In the genomic region with DNA sequence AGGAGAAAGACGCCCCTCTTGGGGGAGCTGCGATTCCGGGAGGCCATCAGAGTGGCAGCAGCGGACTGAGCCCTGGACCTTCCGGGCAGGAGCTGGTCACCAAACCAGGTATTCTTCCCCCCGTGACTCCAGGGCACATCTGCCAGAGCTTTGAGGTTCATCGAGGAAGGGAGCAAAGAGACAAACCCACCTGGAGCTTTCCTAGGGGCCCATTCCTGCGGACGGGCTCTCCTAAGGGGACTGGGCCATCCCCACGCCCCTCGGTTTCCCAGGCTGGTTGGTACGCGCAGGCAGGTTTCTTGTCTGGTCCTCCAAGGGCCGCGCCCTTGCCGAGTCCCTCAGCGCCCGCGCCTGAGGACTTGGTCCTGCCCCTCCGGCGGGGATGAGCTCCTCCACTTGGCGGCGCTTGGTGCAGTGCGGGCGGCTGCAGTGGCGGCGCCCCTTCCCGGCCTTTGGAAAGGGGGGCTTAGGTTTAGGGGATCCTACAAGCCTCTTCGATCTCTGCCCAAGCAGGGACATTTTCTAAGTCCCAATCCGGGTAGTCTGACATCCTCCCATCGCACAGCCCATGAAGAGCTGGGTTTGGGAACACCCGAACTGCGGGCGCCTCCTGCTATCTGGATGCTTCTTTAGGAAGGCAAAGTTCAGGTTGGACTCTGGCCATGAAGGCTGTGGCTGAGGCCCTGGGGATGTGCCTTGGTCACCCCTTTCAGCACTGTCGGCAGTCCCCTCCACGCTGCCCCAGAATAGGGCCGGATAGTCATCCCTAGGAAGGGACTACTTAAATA, we compare ENCODE assay signal across 7 cellular contexts. TPM values are rescaled to one million over a fixed set of nuclear protein-coding genes. Genes with fewer than 3 reads are reported as not detected.
DNase-seq lines count a peak whose midpoint lies in the region; ATAC-seq and TF ChIP-seq lines count a peak whose summit lies in the region.

No MANE protein-coding gene starts in this region.

- no peaks in the 10 kb centered on the region for H3K9me3 ChIP-seq in naive thymus-derived CD4-positive, alpha-beta T cell (ENCODE audit: control insufficient read depth in 2 of 3, low read length in 3 of 3)
- H3K9me3 ChIP-seq in vagina: no peaks in the 10 kb centered on the region

- peaks cover 18% of the 10 kb centered on the region in 2 donors for H3K4me1 ChIP-seq in naive thymus-derived CD4-positive, alpha-beta T cell (ENCODE audit: control insufficient read depth in 2 of 2, insufficient read depth in 2 of 2, low read length in 2 of 2)
- peaks cover 38% of the 10 kb centered on the region for H3K4me1 ChIP-seq in vagina

- H3K27me3 ChIP-seq in naive thymus-derived CD4-positive, alpha-beta T cell (ENCODE audit: control insufficient read depth in 2 of 2, insufficient read depth in 2 of 2, low read length in 2 of 2): no peaks in the 10 kb centered on the region
- H3K27me3 ChIP-seq in vagina: no peaks in the 10 kb centered on the region

- H3K4me1 Mint-ChIP-seq in activated CD8-positive, alpha-beta memory T cell treated with anti-CD3 and anti-CD28 coated beads, Interleukin-2, amount 10 ng/mL, durations not matched to agents 7 days and 5 days: peaks cover 34% of the 10 kb centered on the region
- H3K4me1 Mint-ChIP-seq in naive thymus-derived CD4-positive, alpha-beta T cell: peaks cover 20 to 32% (median 30%) of the 10 kb centered on the region in 7 donors

- no peak overlapping the region for H3K27ac ChIP-seq in naive thymus-derived CD4-positive, alpha-beta T cell (ENCODE audit: low read depth, low read length)
- H3K27ac ChIP-seq in vagina: peak overlapping the region; percentile 94

- peak overlapping the region; percentile 61 for H3K4me3 Mint-ChIP-seq in activated CD8-positive, alpha-beta memory T cell treated with anti-CD3 and anti-CD28 coated beads, Interleukin-2, amount 10 ng/mL, durations not matched to agents 7 days and 5 days
- H3K4me3 Mint-ChIP-seq in naive thymus-derived CD4-positive, alpha-beta T cell: peak overlapping the region; percentile 74 to 92 (median 80)

- no peaks in the 10 kb centered on the region for H3K9me3 Mint-ChIP-seq in activated CD8-positive, alpha-beta memory T cell treated with anti-CD3 and anti-CD28 coated beads, Interleukin-2, amount 10 ng/mL, durations not matched to agents 7 days and 5 days (ENCODE audit: low read depth)
- peaks cover 0 to 1% (median 0%) of the 10 kb centered on the region in 11 donors for H3K9me3 Mint-ChIP-seq in naive thymus-derived CD4-positive, alpha-beta T cell

- no peak for ATAC-seq in activated CD8-positive, alpha-beta memory T cell treated with anti-CD3 and anti-CD28 coated beads, Interleukin-2, amount 10 ng/mL, durations not matched to agents 7 days and 5 days
- peak; percentile 32 for ATAC-seq in naive thymus-derived CD4-positive, alpha-beta T cell

- peak overlapping the region; percentile 86 for H3K4me3 ChIP-seq in fibroblast of the aortic adventitia (ENCODE audit: low read depth, low read length)
- peak overlapping the region; percentile 62 for H3K4me3 ChIP-seq in naive thymus-derived CD4-positive, alpha-beta T cell (ENCODE audit: low read length)
- peak overlapping the region; percentile 75 to 85 for H3K4me3 ChIP-seq in vagina

- POLR2A ChIA-PET in naive thymus-derived CD4-positive, alpha-beta T cell (lab: Charles Lee): interaction anchor here (1.3 kb wide), 1 partner anchor 10 kb away, joined by 4 read pairs; no protein-coding TSS in a partner anchor

- no peak for TF ChIP-seq POLR2A in vagina (IDR thresholded peaks at IDR 0.05)

- peaks cover 0 to 5% (median 0%) of the 10 kb centered on the region in 3 experiments for H3K36me3 ChIP-seq in naive thymus-derived CD4-positive, alpha-beta T cell (ENCODE audit: control insufficient read depth in 2 of 3, insufficient read depth in 3 of 3, low read length in 3 of 3)
- peaks cover 0 to 6% of the 10 kb centered on the region in 2 donors for H3K36me3 ChIP-seq in vagina

- TF ChIP-seq CTCF in fibroblast of the aortic adventitia (IDR thresholded peaks at IDR 0.05; ENCODE audit: insufficient read depth, low read length) (peak; percentile 54), vagina (IDR thresholded peaks at IDR 0.05) (peak in 1 of 3 experiments; percentile 24)

- H3K36me3 Mint-ChIP-seq in activated CD8-positive, alpha-beta memory T cell treated with anti-CD3 and anti-CD28 coated beads, Interleukin-2, amount 10 ng/mL, durations not matched to agents 7 days and 5 days: peaks cover 3% of the 10 kb centered on the region
- peaks cover 0 to 13% (median 0%) of the 10 kb centered on the region in 5 donors for H3K36me3 Mint-ChIP-seq in naive thymus-derived CD4-positive, alpha-beta T cell

- no peak overlapping the region for H3K27ac Mint-ChIP-seq in activated CD8-positive, alpha-beta memory T cell treated with anti-CD3 and anti-CD28 coated beads, Interleukin-2, amount 10 ng/mL, durations not matched to agents 7 days and 5 days
- H3K27ac Mint-ChIP-seq in naive thymus-derived CD4-positive, alpha-beta T cell: peak overlapping the region in 2 of 9 donors; percentile 19 to 21

- CTCF ChIA-PET in activated CD8-positive, alpha-beta memory T cell treated with anti-CD3 and anti-CD28 coated beads, Interleukin-2, amount 10 ng/mL, durations not matched to agents 7 days and 5 days (lab: Charles Lee): interaction anchor here (0.8 to 3.1 kb wide), 5 partner anchors 13 to 159 kb away, joined by 3 to 16 read pairs (median 13); a partner anchor contains a TSS
- CTCF ChIA-PET in naive thymus-derived CD4-positive, alpha-beta T cell (lab: Charles Lee): interaction anchor here (2.7 kb wide), 1 partner anchor 71 kb away, joined by 11 read pairs; no protein-coding TSS in a partner anchor

- intact Hi-C loops in naive thymus-derived CD4-positive, alpha-beta T cell (cut with micrococcal nuclease): loop anchor here (1.0 to 10.0 kb wide), 3 partner anchors 47 to 94 kb away; a partner anchor contains a TSS
- intact Hi-C loops in vagina (cut with DNase I): loop anchor here (10.0 kb wide), 1 partner anchor 92 kb away; a partner anchor contains a TSS

- H3K27me3 Mint-ChIP-seq in activated CD8-positive, alpha-beta memory T cell treated with anti-CD3 and anti-CD28 coated beads, Interleukin-2, amount 10 ng/mL, durations not matched to agents 7 days and 5 days: peaks cover 56% of the 10 kb centered on the region
- H3K27me3 Mint-ChIP-seq in naive thymus-derived CD4-positive, alpha-beta T cell: peaks cover 0 to 45% (median 5%) of the 10 kb centered on the region in 5 donors

- DNase-seq in GDM1 (lab: John Stamatoyannopoulos, UW): peak; percentile 37
- DNase-seq in LHCN-M2 (ENCODE audit: low read depth): peak; percentile 65
- no peak for DNase-seq in activated CD8-positive, alpha-beta memory T cell treated with anti-CD3 and anti-CD28 coated beads, Interleukin-2, amount 10 ng/mL, durations not matched to agents 7 days and 5 days
- DNase-seq in fibroblast of the aortic adventitia (ENCODE audit: low read depth): peak; percentile 41
- DNase-seq in naive thymus-derived CD4-positive, alpha-beta T cell: peak in 5 of 9 donors; percentile 1 to 28 (median 6)
- no peak for DNase-seq in vagina (ENCODE audit: extremely low spot score in 2 of 2)
- DNase-seq in NK-92 treated with Interleukin-12 subunit alpha and Interleukin-12 subunit beta, amount 100 ng/mL, for 24 hours (lab: John Stamatoyannopoulos, UW): no peak

RNA-seq across cellular contexts. Expression of a gene that starts 0.5 kb away (rescaled TPM):
- 13.3 and 13.9 TPM in 2 replicates for total RNA-seq in LHCN-M2 (2014; rRNA removed)
- 10.0 TPM for polyA plus RNA-seq in LHCN-M2 (2012)
- 1 to 10 TPM in 1 of 2 experiments, under 1 TPM in 1; 0.52 to 1.2 TPM for total RNA-seq in activated CD8-positive, alpha-beta memory T cell treated with anti-CD3 and anti-CD28 coated beads, Interleukin-2, amount 10 ng/mL, durations not matched to agents 7 days and 5 days
- total RNA-seq in fibroblast of the aortic adventitia (ENCODE audit: low replicate concordance): 3.6 and 5.0 TPM in 2 replicates
- total RNA-seq in naive thymus-derived CD4-positive, alpha-beta T cell: 1 to 10 TPM in 1 of 5 experiments, under 1 TPM in 3, not detected in 1; 0.62 to 2.1 (median 0.85) TPM
- polyA plus RNA-seq in naive thymus-derived CD4-positive, alpha-beta T cell: under 1 TPM; 0.27 to 0.44 TPM
- total RNA-seq in vagina: 7.6 TPM

RNA-seq across cellular contexts. Expression of a gene that starts 55.6 kb away (rescaled TPM):
- total RNA-seq in LHCN-M2 (2014; rRNA removed): 0.11 and 0.19 TPM in 2 replicates
- 0.17 TPM for polyA plus RNA-seq in LHCN-M2 (2012)
- under 1 TPM in 1 of 2 experiments, not detected in 1; 0.18 TPM for total RNA-seq in activated CD8-positive, alpha-beta memory T cell treated with anti-CD3 and anti-CD28 coated beads, Interleukin-2, amount 10 ng/mL, durations not matched to agents 7 days and 5 days
- total RNA-seq in fibroblast of the aortic adventitia (ENCODE audit: low replicate concordance): 0.18 TPM in 1 of 2 replicates, not detected in the other
- under 1 TPM in 4 of 5 experiments, not detected in 1; 0.24 to 0.79 (median 0.43) TPM for total RNA-seq in naive thymus-derived CD4-positive, alpha-beta T cell
- polyA plus RNA-seq in naive thymus-derived CD4-positive, alpha-beta T cell: under 1 TPM in 1 of 2 donors, not detected in 1; 0.45 TPM
- total RNA-seq in vagina: 0.49 TPM

Comparison
In these comparisons a context has a peak if more than half of its experiments do, and no peak if none do; other contexts are left out.
1. DNase-seq: peak in GDM1 (single experiment), LHCN-M2 (single experiment), fibroblast of the aortic adventitia (single experiment) and naive thymus-derived CD4-positive, alpha-beta T cell (5 of 9); none in activated CD8-positive, alpha-beta memory T cell treated with anti-CD3 and anti-CD28 coated beads, Interleukin-2, amount 10 ng/mL, durations not matched to agents 7 days and 5 days (single experiment), vagina (0 of 2) and NK-92 treated with Interleukin-12 subunit alpha and Interleukin-12 subunit beta, amount 100 ng/mL, for 24 hours (single experiment).
2. Peak in every context shown above with its lines, with median percentiles within 50 percentile points of each other: H3K4me3 ChIP-seq.